ENCODE assay signal across 9 cellular contexts in genomic region chr22:42939451-42939881, GRCh38.
DNase-seq lines count a peak whose midpoint lies in the region; ATAC-seq and TF ChIP-seq lines count a peak whose summit lies in the region.
"Had no signal": no experiment of that assay in that cellular context is flagged by ENCODE, and none has a peak within 500 bp of the region (broad histone marks: within the 10 kb centered on the region; RNA-seq: fewer than 3 reads in every experiment).

No MANE protein-coding gene starts in this region.

- H3K36me3 ChIP-seq in mesodermal cell (ENCODE audit: control insufficient read depth, insufficient read depth, low read length) (peaks cover 12% of the 10 kb centered on the region), transverse colon (no peaks in the 10 kb centered on the region), H7 (replicated peaks; ENCODE audit: control insufficient read depth, insufficient read depth, low read length) (no peaks in the 10 kb centered on the region; the same call in 1 of the 2 replicates)

- ATAC-seq in HG03280 (IDR thresholded peaks at IDR 0.05; ENCODE audit: unreplicated experiment): no peak
- ATAC-seq: GM12878 had no signal

- H3K4me1 ChIP-seq in mesodermal cell (ENCODE audit: control insufficient read depth, insufficient read depth, low read length, poor library complexity, severe bottlenecking) (peaks cover 38% of the 10 kb centered on the region), transverse colon (peaks cover 52 to 69% (median 59%) of the 10 kb centered on the region in 4 donors)

- H3K9me3 ChIP-seq in mesodermal cell (ENCODE audit: control insufficient read depth, low read length): no peaks in the 10 kb centered on the region
- no peaks in the 10 kb centered on the region for H3K9me3 ChIP-seq in transverse colon

- H3K27ac ChIP-seq in dorsolateral prefrontal cortex (peak overlapping the region in 53 of 59 donors; percentile 6 to 94 (median 66)), mesodermal cell (ENCODE audit: low read depth, low read length, severe bottlenecking) (peak overlapping the region; percentile 43), transverse colon (peak overlapping the region; percentile 82 to 90 (median 84)), substantia nigra (ENCODE audit: low read depth, low read length, poor library complexity, severe bottlenecking) (no peak overlapping the region)

- DNase-seq in M059J (ENCODE audit: low read depth): peak; percentile 42
- DNase-seq in dorsolateral prefrontal cortex: no peak
- DNase-seq in transverse colon: peak; percentile 51
- no peak for DNase-seq in substantia nigra (lab: John Stamatoyannopoulos, UW)
- no peak for DNase-seq in H7
- DNase-seq: activated naive CD8-positive, alpha-beta T cell treated with anti-CD3 and anti-CD28 coated beads, Interleukin-2, amount 10 ng/mL, durations not matched to agents 7 days and 5 days had no signal

- intact Hi-C loops in dorsolateral prefrontal cortex (cut with DNase I): no loop called here
- intact Hi-C loops in transverse colon (cut with DNase I; ENCODE audit: low total_unique reads): loop anchor here (10.0 kb wide), 1 partner anchor 55 kb away; no protein-coding TSS in a partner anchor

- no peak overlapping the region for H3K4me3 ChIP-seq in dorsolateral prefrontal cortex
- H3K4me3 ChIP-seq in mesodermal cell (ENCODE audit: extremely low read depth, insufficient read depth, low read length, poor library complexity, severe bottlenecking): no peak overlapping the region
- no peak overlapping the region for H3K4me3 ChIP-seq in transverse colon
- no peak overlapping the region for H3K4me3 ChIP-seq in H7 (ENCODE audit: insufficient read depth, low read depth, low read length)
- H3K4me3 ChIP-seq: GM12878 had no signal

- TF ChIP-seq CTCF in dorsolateral prefrontal cortex (IDR thresholded peaks at IDR 0.05 in 54 of 56, conservative IDR thresholded peaks at IDR 0.05 in 2 of 56; ENCODE audit: low read depth in 1 of 56, partially characterized antibody in 56 of 56) (no peak), transverse colon (IDR thresholded peaks at IDR 0.05) (no peak)

- H3K27me3 ChIP-seq in dorsolateral prefrontal cortex: no peaks in the 10 kb centered on the region
- H3K27me3 ChIP-seq in transverse colon: no peaks in the 10 kb centered on the region
- H3K27me3 ChIP-seq in H7 (ENCODE audit: control insufficient read depth, insufficient read depth, low read length): no peaks in the 10 kb centered on the region

- no peak for TF ChIP-seq EP300 in transverse colon (IDR thresholded peaks at IDR 0.05; ENCODE audit: low read depth)

- TF ChIP-seq POLR2A in transverse colon (IDR thresholded peaks at IDR 0.05): no peak

- 69 to 73% methylated on average over 4 to 6 of the region's 7 CpGs for WGBS in mesodermal cell (ENCODE audit: insufficient coverage in 2 of 2), 2 experiments
- WGBS in transverse colon (ENCODE audit: low coverage in 1 of 2), 2 donors: 40 to 43% methylated on average over 5 to 7 of the region's 7 CpGs

- in situ Hi-C loops in transverse colon (cut with MboI; ENCODE audit: low pct_ligation_motif_present in 1 of 4, low pct_unique_long_range_greater_than_20kb in 1 of 4, low sequenced_read_pairs in 3 of 4): no loop called here

Comparison
In these comparisons a context has a peak if more than half of its experiments do, and no peak if none do; other contexts are left out.
1. DNase-seq: peak in M059J (single experiment) and transverse colon (single experiment); none in dorsolateral prefrontal cortex (0 of 10), substantia nigra (0 of 49) and H7 (single experiment).